In the genomic region with DNA sequence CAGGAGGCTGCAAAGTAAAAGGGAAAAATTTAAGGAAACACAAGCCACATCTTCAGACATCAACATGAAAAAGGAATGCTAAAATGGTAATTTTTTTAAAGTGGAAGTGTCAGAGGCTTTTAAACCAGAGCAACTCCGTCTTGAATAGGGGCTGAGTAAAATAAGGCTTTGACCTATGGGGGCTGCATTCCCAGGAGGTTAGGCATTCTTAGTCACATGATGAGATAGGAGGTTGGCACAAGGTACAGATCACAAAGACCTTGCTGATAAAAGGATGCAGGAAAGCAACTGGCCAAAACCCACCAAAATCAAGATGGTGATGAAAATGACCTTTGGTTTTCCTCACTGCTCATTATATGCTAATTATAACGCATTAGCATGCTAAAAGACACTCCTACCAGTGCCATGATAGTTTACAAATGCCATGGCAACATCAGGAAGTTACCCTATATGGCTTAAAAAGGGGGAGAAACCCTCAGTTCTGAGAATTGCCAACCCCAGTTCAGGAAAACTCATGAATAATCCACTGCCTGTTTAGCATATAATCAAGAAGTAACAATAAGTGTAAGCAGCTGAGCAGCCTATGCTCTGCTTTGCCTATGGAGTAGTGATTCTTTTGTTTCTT, we compare ENCODE assay signal across 21 cellular contexts.
DNase-seq lines count a peak whose midpoint lies in the region; ATAC-seq, FAIRE-seq and TF ChIP-seq lines count a peak whose summit lies in the region.
"Had no signal": no experiment of that assay in that cellular context is flagged by ENCODE, and none has a peak within 500 bp of the region (broad histone marks: within the 10 kb centered on the region; RNA-seq: fewer than 3 reads in every experiment).

No MANE protein-coding gene starts in this region.

- intact Hi-C loops in testis (cut with DNase I; ENCODE audit: low total_unique reads) (no loop called here), left cardiac atrium (cut with DNase I) (no loop called here)

- ATAC-seq in stimulated activated naive CD8-positive, alpha-beta T cell treated with anti-CD3 and anti-CD28 coated beads, Interleukin-15, Interleukin-2, amounts not matched to agents 100 U/mL and 50 U/mL, for 24 hours, result no peak
- no peak for ATAC-seq in left cardiac atrium
- ATAC-seq: GM12878, PC-3 had no signal

- H3K27me3 ChIP-seq in HUES64 (ENCODE audit: insufficient read depth, low read length), result no peaks in the 10 kb centered on the region
- H3K27me3 ChIP-seq in endodermal cell (ENCODE audit: control insufficient read depth, insufficient read depth, low read length, poor library complexity, severe bottlenecking), result peaks cover 12% of the 10 kb centered on the region
- no peaks in the 10 kb centered on the region for H3K27me3 ChIP-seq in testis

- no peak for TF ChIP-seq POLR2A in testis (IDR thresholded peaks at IDR 0.05)

- H3K9me3 ChIP-seq in HUES64 (ENCODE audit: insufficient read depth, low read depth, low read length) (no peaks in the 10 kb centered on the region), endodermal cell (ENCODE audit: control insufficient read depth, low read length) (no peaks in the 10 kb centered on the region), testis (no peaks in the 10 kb centered on the region)
- H3K9me3 ChIP-seq: HAP-1, SK-N-SH had no signal

- H3K36me3 ChIP-seq in HUES64 (ENCODE audit: insufficient read depth, low read length), result no peaks in the 10 kb centered on the region
- no peaks in the 10 kb centered on the region for H3K36me3 ChIP-seq in endodermal cell (ENCODE audit: control insufficient read depth, insufficient read depth, low read length)
- H3K36me3 ChIP-seq in testis (ENCODE audit: low read depth, missing control alignments), result no peaks in the 10 kb centered on the region
- H3K36me3 ChIP-seq: HAP-1 had no signal

- 18% methylated on average over 2 of the region's 2 CpGs for WGBS in HUES64
- 17 to 33% methylated on average over 1 to 2 of the region's 2 CpGs for WGBS in endodermal cell (ENCODE audit: insufficient coverage in 1 of 2, insufficient read length in 1 of 2), 2 experiments
- WGBS in testis, 2 donors, result 73% methylated on average over 2 of the region's 2 CpGs

- no peak overlapping the region for H3K4me3 Mint-ChIP-seq in endodermal cell

- H3K27ac ChIP-seq in HUES64 (ENCODE audit: low read depth, low read length), result peak overlapping the region; percentile 70
- H3K27ac ChIP-seq in endodermal cell (ENCODE audit: low read depth, low read length), result no peak overlapping the region
- no peak overlapping the region for H3K27ac ChIP-seq in testis
- H3K27ac ChIP-seq: C4-2B had no signal

- H3K4me1 Mint-ChIP-seq in endodermal cell, result peaks cover 16% of the 10 kb centered on the region

- FAIRE-seq in GM18507 (lab: Jason Lieb, UNC), result peak; percentile 56
- FAIRE-seq: GM12878, HTR-8/SVneo had no signal

- no peaks in the 10 kb centered on the region for H3K36me3 Mint-ChIP-seq in endodermal cell (ENCODE audit: low read depth)

- H3K4me1 ChIP-seq in HUES64 (ENCODE audit: insufficient read depth, low read length) (peaks cover 16% of the 10 kb centered on the region), endodermal cell (ENCODE audit: control insufficient read depth, insufficient read depth, low read length) (no peaks in the 10 kb centered on the region), testis (no peaks in the 10 kb centered on the region)
- H3K4me1 ChIP-seq: HAP-1 had no signal

- TF ChIP-seq CTCF in endodermal cell (conservative IDR thresholded peaks at IDR 0.05), result no peak
- no peak for TF ChIP-seq CTCF in testis (IDR thresholded peaks at IDR 0.05)

- H3K9ac ChIP-seq in HUES64 (ENCODE audit: low read depth, low read length) (no peak overlapping the region), endodermal cell (ENCODE audit: extremely low read depth, low read length, poor library complexity, severe bottlenecking) (no peak overlapping the region)
- H3K9ac ChIP-seq: SK-N-SH had no signal

- H3K27me3 Mint-ChIP-seq in endodermal cell (ENCODE audit: insufficient read depth), result peaks cover 7% of the 10 kb centered on the region

- peak overlapping the region; percentile 53 for H3K27ac Mint-ChIP-seq in endodermal cell

- H3K4me3 ChIP-seq in HUES64 (ENCODE audit: low read length) (no peak overlapping the region; the same call in 1 of the 2 replicates), endodermal cell (ENCODE audit: low read length) (no peak overlapping the region), testis (no peak overlapping the region)
- H3K4me3 ChIP-seq: GM12878, HAP-1 had no signal

- DNase-seq in GM18507 (ENCODE audit: extremely low spot score, insufficient read length, low read depth) (no peak), endodermal cell (peak; percentile 50), NCI-H2081 treated with DMSO at 0.1 percent for 48 hours (lab: John Stamatoyannopoulos, UW) (no peak), testis (no peak), left cardiac atrium (no peak)
- DNase-seq in stimulated activated naive CD8-positive, alpha-beta T cell treated with anti-CD3 and anti-CD28 coated beads, Interleukin-15, Interleukin-2, amounts not matched to agents 100 U/mL and 50 U/mL, for 24 hours, result no peak
- DNase-seq: ACHN, NCI-H1694 treated with DMSO at 0.1 percent for 48 hours, NCI-H2107, NCI-H2227 treated with DMSO at 0.1 percent for 48 hours, NCI-H510A treated with DMSO at 0.1 percent for 48 hours, NCI-H774, PC-3, RPMI8226, SHP77 treated with DMSO at 0.1 percent for 48 hours, SK-N-SH had no signal

- no peaks in the 10 kb centered on the region for H3K9me3 Mint-ChIP-seq in endodermal cell
